Comparison of ENCODE assay signal across 7 cellular contexts in the genomic region with DNA sequence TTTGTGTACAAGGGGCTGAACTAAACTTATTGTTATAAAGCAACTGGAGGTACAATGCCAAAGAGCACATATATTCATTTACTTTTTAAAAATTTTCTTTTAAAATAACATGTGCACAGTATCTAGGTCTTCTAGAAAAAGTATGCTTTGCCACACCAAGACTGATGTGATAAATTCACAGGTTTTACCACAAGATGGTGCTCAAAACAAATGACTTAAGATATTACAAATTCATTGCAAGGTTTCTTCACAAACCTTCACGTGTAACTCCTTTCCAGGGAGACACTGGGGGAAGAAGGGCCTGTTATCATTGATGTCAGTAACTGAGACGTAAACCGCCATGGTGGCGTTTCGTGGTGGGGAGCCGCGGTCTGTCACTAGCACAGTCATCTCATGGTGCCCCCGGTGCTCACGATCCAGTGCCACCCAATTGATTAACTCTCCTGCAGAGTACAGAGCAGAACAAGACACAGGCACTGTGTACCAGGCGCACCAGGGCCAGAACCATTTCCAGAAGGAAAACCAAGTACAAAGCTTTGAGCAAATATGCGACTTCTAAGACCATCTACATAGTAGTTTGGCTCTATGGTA.
DNase-seq lines count a peak whose midpoint lies in the region; ATAC-seq and TF ChIP-seq lines count a peak whose summit lies in the region.

No MANE protein-coding gene starts in this region.

- no peak for ATAC-seq in esophagus mucosa

- H3K4me3 ChIP-seq in GM12865 (ENCODE audit: low read depth, low read length), result no peak overlapping the region
- H3K4me3 ChIP-seq in epithelial cell of esophagus (ENCODE audit: low read length), result no peak overlapping the region

- TF ChIP-seq CTCF in GM12865 (IDR thresholded peaks at IDR 0.05; ENCODE audit: insufficient read depth, low read depth, low read length, missing control alignments), result peak; percentile 22
- peak; percentile 31 for TF ChIP-seq CTCF in epithelial cell of esophagus (IDR thresholded peaks at IDR 0.05; ENCODE audit: insufficient read depth, low read depth, low read length, missing control alignments)

- DNase-seq in GM12865 (ENCODE audit: low read depth) (peak; percentile 23), NCI-H2227 treated with DMSO at 0.1 percent for 48 hours (lab: John Stamatoyannopoulos, UW) (peak; percentile 8), epithelial cell of esophagus (ENCODE audit: low read depth) (peak; percentile 51), renal cortical epithelial cell (ENCODE audit: low read depth) (peak; percentile 41), cortex of kidney (lab: John Stamatoyannopoulos, UW) (no peak), mesenteric fat pad (ENCODE audit: low spot score) (no peak)

Comparison
In these comparisons a context has a peak if more than half of its experiments do, and no peak if none do; other contexts are left out.
1. DNase-seq: peak in GM12865 (single experiment), NCI-H2227 treated with DMSO at 0.1 percent for 48 hours (single experiment), epithelial cell of esophagus (single experiment) and renal cortical epithelial cell (single experiment); none in cortex of kidney (single experiment) and mesenteric fat pad (single experiment).